ENCODE assay signal across 10 cellular contexts in genomic region chr5:151675956-151676712, GRCh38. TPM values are rescaled to one million over a fixed set of nuclear protein-coding genes. Genes with fewer than 3 reads are reported as not detected.
DNase-seq lines count a peak whose midpoint lies in the region; ATAC-seq and TF ChIP-seq lines count a peak whose summit lies in the region.
"Had no signal": no experiment of that assay in that cellular context is flagged by ENCODE, and none has a peak within 500 bp of the region (broad histone marks: within the 10 kb centered on the region; RNA-seq: fewer than 3 reads in every experiment).

No MANE protein-coding gene starts in this region.

- peak overlapping the region; percentile 17 to 82 (median 69); a peak in 19 of 22 replicates for H3K4me2 ChIP-seq in BLaER1 treated with 17β-estradiol and CSF1 and Interleukin-3, amounts not matched to agents 10 nM and 100 nM
- no peak overlapping the region for H3K4me2 ChIP-seq in PC-3 (ENCODE audit: low read length)
- peak overlapping the region; percentile 25 for H3K4me2 ChIP-seq in parathyroid adenoma (ENCODE audit: low read length)

- peaks cover 0 to 9% (median 0%) of the 10 kb centered on the region in 11 experiments; a peak in 1 of 22 replicates for H3K9me3 ChIP-seq in BLaER1 treated with 17β-estradiol and CSF1 and Interleukin-3, amounts not matched to agents 10 nM and 100 nM (replicated peaks in 1 of 11)
- H3K9me3 ChIP-seq in PC-3 (ENCODE audit: low read length) (no peaks in the 10 kb centered on the region), parathyroid adenoma (ENCODE audit: control insufficient read depth, low read length) (no peaks in the 10 kb centered on the region)

- H3K27me3 ChIP-seq in BLaER1 treated with 17β-estradiol and CSF1 and Interleukin-3, amounts not matched to agents 10 nM and 100 nM: no peaks in the 10 kb centered on the region
- no peaks in the 10 kb centered on the region for H3K27me3 ChIP-seq in PC-3 (ENCODE audit: low read length)
- no peaks in the 10 kb centered on the region for H3K27me3 ChIP-seq in parathyroid adenoma (ENCODE audit: control insufficient read depth, insufficient read depth, low read length)

- no peaks in the 10 kb centered on the region for H3F3A ChIP-seq in PC-3 (ENCODE audit: low read length, unreplicated experiment)

- TSS peak; percentile 93 for BruUV-seq in PC-3 (replicated peaks; lab: Mats Ljungman, UMichigan)

- H3K79me2 ChIP-seq in PC-3 (ENCODE audit: low read length) (no peaks in the 10 kb centered on the region), parathyroid adenoma (peaks cover 26% of the 10 kb centered on the region)

- no peak overlapping the region for H3K4me3 ChIP-seq in BLaER1 treated with 17β-estradiol and CSF1 and Interleukin-3, amounts not matched to agents 10 nM and 100 nM
- H3K4me3 ChIP-seq in PC-3 (ENCODE audit: low read length): no peak overlapping the region
- H3K4me3 ChIP-seq in parathyroid adenoma (ENCODE audit: low read depth, low read length): no peak overlapping the region

- peak overlapping the region in 6 of 11 experiments; percentile 44 to 78 (median 59); a peak in 9 of 22 replicates for H3K27ac ChIP-seq in BLaER1 treated with 17β-estradiol and CSF1 and Interleukin-3, amounts not matched to agents 10 nM and 100 nM
- H3K27ac ChIP-seq in PC-3 (ENCODE audit: low read length) (peak overlapping the region; percentile 25), epithelial cell of prostate (peak overlapping the region; percentile 34), parathyroid adenoma (peak overlapping the region; percentile 45)

- POLR2A ChIA-PET in PC-3 (lab: Charles Lee; ENCODE audit: unreplicated experiment): interaction anchor here (0.7 kb wide), 1 partner anchor 23 kb away, joined by 3 read pairs; no protein-coding TSS in a partner anchor
- POLR2A ChIA-PET in GM10248 (lab: Yijun Ruan, JAX): no interaction called here

- peaks cover 0 to 19% (median 0%) of the 10 kb centered on the region in 11 experiments; a peak in 3 of 22 replicates for H3K36me3 ChIP-seq in BLaER1 treated with 17β-estradiol and CSF1 and Interleukin-3, amounts not matched to agents 10 nM and 100 nM
- H3K36me3 ChIP-seq in PC-3 (ENCODE audit: low read depth, low read length) (no peaks in the 10 kb centered on the region), parathyroid adenoma (ENCODE audit: control insufficient read depth, insufficient read depth, low read length) (no peaks in the 10 kb centered on the region)

- TF ChIP-seq CTCF in PC-3 (conservative IDR thresholded peaks at IDR 0.05; ENCODE audit: low read depth, low read length): no peak
- TF ChIP-seq CTCF in parathyroid adenoma (IDR thresholded peaks at IDR 0.05): no peak
- TF ChIP-seq CTCF in GM10248 (IDR thresholded peaks at IDR 0.05; ENCODE audit: control extremely low read depth, extremely low read depth, low read depth, missing control alignments): no peak

- H4K20me1 ChIP-seq in BLaER1 treated with 17β-estradiol and CSF1 and Interleukin-3, amounts not matched to agents 10 nM and 100 nM: no peaks in the 10 kb centered on the region
- H4K20me1 ChIP-seq in PC-3 (ENCODE audit: low read length): no peaks in the 10 kb centered on the region

- peak; percentile 30 for DNase-seq in PC-3
- DNase-seq in epithelial cell of prostate (ENCODE audit: low read depth, low spot score): no peak
- no peak for DNase-seq in NCI-H146 treated with DMSO at 0.1 percent for 48 hours (lab: John Stamatoyannopoulos, UW; ENCODE audit: unreplicated experiment)
- no peak for DNase-seq in GM10248 (ENCODE audit: extremely low spot score)
- no peak for DNase-seq in SHP77 treated with DMSO at 0.1 percent for 48 hours (lab: John Stamatoyannopoulos, UW)
- DNase-seq: CD4-positive, alpha-beta memory T cell; natural killer cell had no signal

- H3K4me1 ChIP-seq in BLaER1 treated with 17β-estradiol and CSF1 and Interleukin-3, amounts not matched to agents 10 nM and 100 nM: peaks cover 22 to 82% (median 47%) of the 10 kb centered on the region in 10 experiments
- H3K4me1 ChIP-seq in PC-3 (ENCODE audit: insufficient read depth, low read length) (peaks cover 28% of the 10 kb centered on the region), parathyroid adenoma (peaks cover 22% of the 10 kb centered on the region)

- H2AFZ ChIP-seq in PC-3 (ENCODE audit: low read length): no peak overlapping the region
- no peak overlapping the region for H2AFZ ChIP-seq in parathyroid adenoma

- CTCF ChIA-PET in PC-3 (lab: Charles Lee) (no interaction called here), GM10248 (lab: Yijun Ruan, JAX) (interaction anchor here (0.9 to 8.0 kb wide), 10 partner anchors 8 to 75 kb away, joined by 3 to 72 read pairs (median 6); no protein-coding TSS in a partner anchor)

- intact Hi-C loops in PC-3 (cut with micrococcal nuclease): loop anchor here (1.0 kb wide), 1 partner anchor 64 kb away; no protein-coding TSS in a partner anchor

- ATAC-seq in PC-3 (peak; percentile 37), HG03139 (IDR thresholded peaks at IDR 0.05; ENCODE audit: unreplicated experiment) (no peak)
- ATAC-seq: natural killer cell had no signal

- H3K9me2 ChIP-seq in PC-3 (replicated peaks; ENCODE audit: low read length): no peaks in the 10 kb centered on the region

- peak overlapping the region in 2 of 11 experiments; percentile 19 to 63; a peak in 3 of 22 replicates for H3K9ac ChIP-seq in BLaER1 treated with 17β-estradiol and CSF1 and Interleukin-3, amounts not matched to agents 10 nM and 100 nM
- H3K9ac ChIP-seq in PC-3 (ENCODE audit: low read length) (no peak overlapping the region), parathyroid adenoma (no peak overlapping the region)

RNA-seq across cellular contexts. Expression of gene SPARC, which starts 10.6 kb away (rescaled TPM):
- 0.86 and 2.7 TPM in 2 replicates for total RNA-seq in PC-3 (2014; rRNA removed)
